ENCODE assay signal across 4 cellular contexts in the genomic region with DNA sequence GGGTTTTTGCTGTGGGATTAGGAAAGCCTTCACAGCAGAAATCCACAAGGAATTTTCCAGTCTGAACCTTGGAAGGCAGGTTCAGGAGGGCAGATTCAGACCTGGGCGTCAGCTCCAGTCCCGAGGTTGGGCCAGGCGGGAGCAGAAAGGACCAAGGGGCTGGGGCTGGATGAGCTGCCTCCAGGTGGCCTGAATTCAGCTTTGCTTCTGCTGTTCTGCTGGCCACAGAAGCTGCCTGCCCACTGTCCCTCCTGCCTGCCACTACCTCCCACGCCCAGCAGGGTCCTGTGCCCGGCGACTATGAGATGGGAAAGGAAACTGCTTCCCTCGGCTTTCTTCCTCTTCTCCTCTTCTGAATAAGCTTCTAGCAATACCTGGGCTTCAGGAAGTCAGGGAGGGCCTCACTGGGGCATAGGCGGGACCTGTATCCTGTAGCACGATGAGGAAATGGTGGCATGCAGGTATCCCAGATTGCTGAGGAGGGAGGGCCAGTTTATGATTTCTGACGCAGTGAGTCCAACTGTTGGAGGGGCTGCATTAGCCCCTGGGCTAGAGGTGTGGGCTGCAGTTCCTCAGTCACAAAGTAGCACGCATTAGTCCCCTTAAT.
TF ChIP-seq lines count a peak whose summit lies in the region.

No MANE protein-coding gene starts in this region.

TF ChIP-seq in SK-N-SH, 30 proteins besides CTCF, POLR2A, EP300 and RAD21:
- no peak for TF ChIP-seq ELF1 (IDR thresholded peaks at IDR 0.05)
- no peak for TF ChIP-seq RFX5 (IDR thresholded peaks at IDR 0.05; ENCODE audit: low read length)
- TF ChIP-seq CHD2 (IDR thresholded peaks at IDR 0.05; ENCODE audit: low read length, partially characterized antibody) = no peak
- no peak for TF ChIP-seq EZH2phosphoT487 (IDR thresholded peaks at IDR 0.05; ENCODE audit: borderline replicate concordance, low read depth)
- TF ChIP-seq, protein P1, sequence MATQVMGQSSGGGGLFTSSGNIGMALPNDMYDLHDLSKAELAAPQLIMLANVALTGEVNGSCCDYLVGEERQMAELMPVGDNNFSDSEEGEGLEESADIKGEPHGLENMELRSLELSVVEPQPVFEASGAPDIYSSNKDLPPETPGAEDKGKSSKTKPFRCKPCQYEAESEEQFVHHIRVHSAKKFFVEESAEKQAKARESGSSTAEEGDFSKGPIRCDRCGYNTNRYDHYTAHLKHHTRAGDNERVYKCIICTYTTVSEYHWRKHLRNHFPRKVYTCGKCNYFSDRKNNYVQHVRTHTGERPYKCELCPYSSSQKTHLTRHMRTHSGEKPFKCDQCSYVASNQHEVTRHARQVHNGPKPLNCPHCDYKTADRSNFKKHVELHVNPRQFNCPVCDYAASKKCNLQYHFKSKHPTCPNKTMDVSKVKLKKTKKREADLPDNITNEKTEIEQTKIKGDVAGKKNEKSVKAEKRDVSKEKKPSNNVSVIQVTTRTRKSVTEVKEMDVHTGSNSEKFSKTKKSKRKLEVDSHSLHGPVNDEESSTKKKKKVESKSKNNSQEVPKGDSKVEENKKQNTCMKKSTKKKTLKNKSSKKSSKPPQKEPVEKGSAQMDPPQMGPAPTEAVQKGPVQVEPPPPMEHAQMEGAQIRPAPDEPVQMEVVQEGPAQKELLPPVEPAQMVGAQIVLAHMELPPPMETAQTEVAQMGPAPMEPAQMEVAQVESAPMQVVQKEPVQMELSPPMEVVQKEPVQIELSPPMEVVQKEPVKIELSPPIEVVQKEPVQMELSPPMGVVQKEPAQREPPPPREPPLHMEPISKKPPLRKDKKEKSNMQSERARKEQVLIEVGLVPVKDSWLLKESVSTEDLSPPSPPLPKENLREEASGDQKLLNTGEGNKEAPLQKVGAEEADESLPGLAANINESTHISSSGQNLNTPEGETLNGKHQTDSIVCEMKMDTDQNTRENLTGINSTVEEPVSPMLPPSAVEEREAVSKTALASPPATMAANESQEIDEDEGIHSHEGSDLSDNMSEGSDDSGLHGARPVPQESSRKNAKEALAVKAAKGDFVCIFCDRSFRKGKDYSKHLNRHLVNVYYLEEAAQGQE (IDR thresholded peaks at IDR 0.05; ENCODE audit: low read depth, low read length) = no peak
- no peak for TF ChIP-seq NFIC (IDR thresholded peaks at IDR 0.05; ENCODE audit: borderline replicate concordance)
- no peak for TF ChIP-seq FOXJ3 (CRISPR knock-in tag; IDR thresholded peaks at IDR 0.05)
- no peak for TF ChIP-seq IRF3 (IDR thresholded peaks at IDR 0.05; ENCODE audit: low read depth, low read length)
TF ChIP-seq in SK-N-SH: peak in this region for 0.

TF ChIP-seq in SK-N-SH treated with all-trans-retinoic acid at 6 μM for 48 hours, 23 proteins besides CTCF, POLR2A, EP300 and RAD21 (continues in another document):
- TF ChIP-seq ZNF70 (CRISPR knock-in tag; IDR thresholded peaks at IDR 0.05) (no peak), SNAI2 (CRISPR knock-in tag; IDR thresholded peaks at IDR 0.05) (no peak), ZC3H10 (CRISPR knock-in tag; IDR thresholded peaks at IDR 0.05) (no peak), RARB (CRISPR knock-in tag; IDR thresholded peaks at IDR 0.05) (no peak), POU6F1 (CRISPR knock-in tag; IDR thresholded peaks at IDR 0.05; ENCODE audit: borderline replicate concordance, low read depth) (no peak), GLIS3 (CRISPR knock-in tag; IDR thresholded peaks at IDR 0.05) (no peak), BACH2 (CRISPR knock-in tag; IDR thresholded peaks at IDR 0.05; ENCODE audit: borderline replicate concordance) (no peak), TCF4 (CRISPR knock-in tag; IDR thresholded peaks at IDR 0.05; ENCODE audit: borderline replicate concordance) (no peak), ZFP30 (CRISPR knock-in tag; IDR thresholded peaks at IDR 0.05) (no peak), ZFP3 (CRISPR knock-in tag; IDR thresholded peaks at IDR 0.05) (no peak)
- TF ChIP-seq, protein P2, sequence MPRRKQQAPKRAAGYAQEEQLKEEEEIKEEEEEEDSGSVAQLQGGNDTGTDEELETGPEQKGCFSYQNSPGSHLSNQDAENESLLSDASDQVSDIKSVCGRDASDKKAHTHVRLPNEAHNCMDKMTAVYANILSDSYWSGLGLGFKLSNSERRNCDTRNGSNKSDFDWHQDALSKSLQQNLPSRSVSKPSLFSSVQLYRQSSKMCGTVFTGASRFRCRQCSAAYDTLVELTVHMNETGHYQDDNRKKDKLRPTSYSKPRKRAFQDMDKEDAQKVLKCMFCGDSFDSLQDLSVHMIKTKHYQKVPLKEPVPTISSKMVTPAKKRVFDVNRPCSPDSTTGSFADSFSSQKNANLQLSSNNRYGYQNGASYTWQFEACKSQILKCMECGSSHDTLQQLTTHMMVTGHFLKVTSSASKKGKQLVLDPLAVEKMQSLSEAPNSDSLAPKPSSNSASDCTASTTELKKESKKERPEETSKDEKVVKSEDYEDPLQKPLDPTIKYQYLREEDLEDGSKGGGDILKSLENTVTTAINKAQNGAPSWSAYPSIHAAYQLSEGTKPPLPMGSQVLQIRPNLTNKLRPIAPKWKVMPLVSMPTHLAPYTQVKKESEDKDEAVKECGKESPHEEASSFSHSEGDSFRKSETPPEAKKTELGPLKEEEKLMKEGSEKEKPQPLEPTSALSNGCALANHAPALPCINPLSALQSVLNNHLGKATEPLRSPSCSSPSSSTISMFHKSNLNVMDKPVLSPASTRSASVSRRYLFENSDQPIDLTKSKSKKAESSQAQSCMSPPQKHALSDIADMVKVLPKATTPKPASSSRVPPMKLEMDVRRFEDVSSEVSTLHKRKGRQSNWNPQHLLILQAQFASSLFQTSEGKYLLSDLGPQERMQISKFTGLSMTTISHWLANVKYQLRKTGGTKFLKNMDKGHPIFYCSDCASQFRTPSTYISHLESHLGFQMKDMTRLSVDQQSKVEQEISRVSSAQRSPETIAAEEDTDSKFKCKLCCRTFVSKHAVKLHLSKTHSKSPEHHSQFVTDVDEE (CRISPR knock-in tag; IDR thresholded peaks at IDR 0.05) = no peak

TF ChIP-seq in HepG2, 621 proteins besides CTCF, POLR2A, EP300 and RAD21:
- TF ChIP-seq HNF4A (CRISPR knock-in tag; IDR thresholded peaks at IDR 0.05) = peak; percentile 54
- TF ChIP-seq XRCC5 (optimal IDR thresholded peaks at IDR 0.05; ENCODE audit: low read length) = peak; percentile 11
- no peak for TF ChIP-seq ZKSCAN1 (IDR thresholded peaks at IDR 0.05; ENCODE audit: low read length)
- TF ChIP-seq MTA1 (CRISPR knock-in tag; IDR thresholded peaks at IDR 0.05; ENCODE audit: borderline replicate concordance) = 0 out of 2 replicates have a peak, but pooled peaks have one; percentile 20
- TF ChIP-seq MAFK (conservative IDR thresholded peaks at IDR 0.05 in 1 of 2, IDR thresholded peaks at IDR 0.05 in 1 of 2; ENCODE audit: low read length in 2 of 2) = peak in 1 of 2 experiments; percentile 20; a peak in 2 of 4 replicates
- 0 out of 2 replicates have a peak, but pooled peaks have one; percentile 23 for TF ChIP-seq ZNF687 (CRISPR knock-in tag; IDR thresholded peaks at IDR 0.05)

TF ChIP-seq in HEK293T, 16 proteins besides CTCF, POLR2A, EP300 and RAD21:
- no peak for TF ChIP-seq BHLHE40 (IDR thresholded peaks at IDR 0.05; ENCODE audit: borderline replicate concordance)
- TF ChIP-seq ELF4 (IDR thresholded peaks at IDR 0.05) = no peak
